Comparison of ENCODE assay signal across 8 cellular contexts in genomic region chr1:154406572-154406879, GRCh38. TPM values are rescaled to one million over a fixed set of nuclear protein-coding genes. Genes with fewer than 3 reads are reported as not detected.
DNase-seq lines count a peak whose midpoint lies in the region; ATAC-seq and TF ChIP-seq lines count a peak whose summit lies in the region.

No MANE protein-coding gene starts in this region.

- no peak for TF ChIP-seq CTCF in activated CD8-positive, alpha-beta T cell treated with anti-CD3 and anti-CD28 coated beads for 36 hours (IDR thresholded peaks at IDR 0.05)
- TF ChIP-seq CTCF in MCF 10A (IDR thresholded peaks at IDR 0.05; ENCODE audit: unreplicated experiment): no peak
- TF ChIP-seq CTCF in tibial artery (IDR thresholded peaks at IDR 0.05): no peak

- H3K4me3 ChIP-seq in tibial artery: peak overlapping the region; percentile 73 to 75

- peak overlapping the region; percentile 78 for H3K27ac Mint-ChIP-seq in activated CD8-positive, alpha-beta T cell treated with anti-CD3 and anti-CD28 coated beads for 36 hours
- H3K27ac Mint-ChIP-seq in activated CD8-positive, alpha-beta T cell treated with anti-CD3 and anti-CD28 coated beads, Interleukin-2, amount 10 ng/mL, durations not matched to agents 7 days and 5 days: no peak overlapping the region
- H3K27ac Mint-ChIP-seq in MCF 10A (ENCODE audit: low read depth, unreplicated experiment) (peak overlapping the region; percentile 96), memory B cell (peak overlapping the region; percentile 40)

- CTCF ChIA-PET in activated CD8-positive, alpha-beta T cell treated with anti-CD3 and anti-CD28 coated beads for 36 hours (lab: Charles Lee): interaction anchor here (0.8 to 3.8 kb wide), 7 partner anchors 11 to 72 kb away, joined by 5 to 20 read pairs (median 7); no protein-coding TSS in a partner anchor
- CTCF ChIA-PET in activated CD8-positive, alpha-beta T cell treated with anti-CD3 and anti-CD28 coated beads, Interleukin-2, amount 10 ng/mL, durations not matched to agents 7 days and 5 days (lab: Charles Lee): interaction anchor here (1.3 to 3.8 kb wide), 5 partner anchors 14 to 90 kb away, joined by 3 to 21 read pairs (median 9); no protein-coding TSS in a partner anchor
- CTCF ChIA-PET in MCF 10A (lab: Yijun Ruan, JAX): interaction anchor here (0.7 to 5.7 kb wide), 11 partner anchors 13 to 790 kb away, joined by 3 to 51 read pairs (median 4); no protein-coding TSS in a partner anchor

- H3K27me3 Mint-ChIP-seq in activated CD8-positive, alpha-beta T cell treated with anti-CD3 and anti-CD28 coated beads for 36 hours: no peaks in the 10 kb centered on the region
- peaks cover 30% of the 10 kb centered on the region for H3K27me3 Mint-ChIP-seq in activated CD8-positive, alpha-beta T cell treated with anti-CD3 and anti-CD28 coated beads, Interleukin-2, amount 10 ng/mL, durations not matched to agents 7 days and 5 days (ENCODE audit: low read depth)
- H3K27me3 Mint-ChIP-seq in MCF 10A (ENCODE audit: insufficient read depth, unreplicated experiment) (no peaks in the 10 kb centered on the region), memory B cell (no peaks in the 10 kb centered on the region)

- BruUV-seq in MCF 10A (replicated peaks; lab: Mats Ljungman, UMichigan): TSS peak; percentile 46

- peak overlapping the region; percentile 70 for H3K4me3 Mint-ChIP-seq in activated CD8-positive, alpha-beta T cell treated with anti-CD3 and anti-CD28 coated beads for 36 hours
- no peak overlapping the region for H3K4me3 Mint-ChIP-seq in activated CD8-positive, alpha-beta T cell treated with anti-CD3 and anti-CD28 coated beads, Interleukin-2, amount 10 ng/mL, durations not matched to agents 7 days and 5 days
- H3K4me3 Mint-ChIP-seq in MCF 10A (ENCODE audit: unreplicated experiment): peak overlapping the region; percentile 99
- peak overlapping the region; percentile 82 for H3K4me3 Mint-ChIP-seq in memory B cell

- H3K9me3 ChIP-seq in tibial artery: no peaks in the 10 kb centered on the region

- POLR2A ChIA-PET in activated CD8-positive, alpha-beta T cell treated with anti-CD3 and anti-CD28 coated beads for 36 hours (lab: Charles Lee): interaction anchor here (0.8 to 5.3 kb wide), 5 partner anchors 12 to 56 kb away, joined by 3 to 39 read pairs (median 3); no protein-coding TSS in a partner anchor
- POLR2A ChIA-PET in activated CD8-positive, alpha-beta T cell treated with anti-CD3 and anti-CD28 coated beads, Interleukin-2, amount 10 ng/mL, durations not matched to agents 7 days and 5 days (lab: Charles Lee): no interaction called here
- POLR2A ChIA-PET in MCF 10A (lab: Yijun Ruan, JAX): interaction anchor here (0.6 to 25.8 kb wide), 22 partner anchors 12 to 564 kb away, joined by 3 to 1077 read pairs (median 5); partner anchors contain the start of genes ATP8B2, HAX1 and SHC1

- intact Hi-C loops in activated CD8-positive, alpha-beta T cell treated with anti-CD3 and anti-CD28 coated beads for 36 hours (cut with micrococcal nuclease): loop anchor here (2.0 to 5.0 kb wide), 2 partner anchors 32 to 54 kb away; no protein-coding TSS in a partner anchor
- intact Hi-C loops in MCF 10A (cut with micrococcal nuclease): loop anchor here (1.0 to 5.0 kb wide), 5 partner anchors 12 to 140 kb away; partner anchors contain the start of gene ATP8B2
- intact Hi-C loops in tibial artery (cut with DNase I; ENCODE audit: low total_unique reads): loop anchor here (5.0 kb wide), 1 partner anchor 79 kb away; the partner anchor contains the start of gene ATP8B2

- no peak for ATAC-seq in activated CD8-positive, alpha-beta T cell treated with anti-CD3 and anti-CD28 coated beads for 36 hours
- ATAC-seq in activated CD8-positive, alpha-beta T cell treated with anti-CD3 and anti-CD28 coated beads, Interleukin-2, amount 10 ng/mL, durations not matched to agents 7 days and 5 days: no peak
- ATAC-seq in memory B cell (ENCODE audit: low read depth): no peak
- no peak for ATAC-seq in HG03439 (IDR thresholded peaks at IDR 0.05; ENCODE audit: unreplicated experiment)

- H3K36me3 Mint-ChIP-seq in activated CD8-positive, alpha-beta T cell treated with anti-CD3 and anti-CD28 coated beads for 36 hours (ENCODE audit: low read depth): no peaks in the 10 kb centered on the region
- H3K36me3 Mint-ChIP-seq in activated CD8-positive, alpha-beta T cell treated with anti-CD3 and anti-CD28 coated beads, Interleukin-2, amount 10 ng/mL, durations not matched to agents 7 days and 5 days (ENCODE audit: low read depth): no peaks in the 10 kb centered on the region
- peaks cover 31% of the 10 kb centered on the region for H3K36me3 Mint-ChIP-seq in MCF 10A (ENCODE audit: insufficient read depth, unreplicated experiment)
- H3K36me3 Mint-ChIP-seq in memory B cell: no peaks in the 10 kb centered on the region

- DNase-seq in activated CD8-positive, alpha-beta T cell treated with anti-CD3 and anti-CD28 coated beads for 36 hours: no peak
- no peak for DNase-seq in activated CD8-positive, alpha-beta T cell treated with anti-CD3 and anti-CD28 coated beads, Interleukin-2, amount 10 ng/mL, durations not matched to agents 7 days and 5 days
- no peak for DNase-seq in MCF 10A (ENCODE audit: unreplicated experiment)
- DNase-seq in memory B cell (ENCODE audit: low spot score in 2 of 2): no peak
- DNase-seq in tibial artery: no peak
- no peak for DNase-seq in OCI-M1 (lab: John Stamatoyannopoulos, UW)
- DNase-seq in NAMALWA (ENCODE audit: low spot score): no peak

- no peaks in the 10 kb centered on the region for H3K9me3 Mint-ChIP-seq in activated CD8-positive, alpha-beta T cell treated with anti-CD3 and anti-CD28 coated beads for 36 hours
- H3K9me3 Mint-ChIP-seq in activated CD8-positive, alpha-beta T cell treated with anti-CD3 and anti-CD28 coated beads, Interleukin-2, amount 10 ng/mL, durations not matched to agents 7 days and 5 days (ENCODE audit: insufficient read depth): no peaks in the 10 kb centered on the region
- H3K9me3 Mint-ChIP-seq in MCF 10A (ENCODE audit: unreplicated experiment): no peaks in the 10 kb centered on the region
- H3K9me3 Mint-ChIP-seq in memory B cell: no peaks in the 10 kb centered on the region

- H3K4me1 ChIP-seq in tibial artery: peaks cover 0 to 38% (median 29%) of the 10 kb centered on the region in 4 donors

- H3K36me3 ChIP-seq in tibial artery: peaks cover 0 to 13% (median 0%) of the 10 kb centered on the region in 3 donors

- no peaks in the 10 kb centered on the region for H3K27me3 ChIP-seq in tibial artery

- H3K27ac ChIP-seq in tibial artery: peak overlapping the region; percentile 95 to 98

- peaks cover 89% of the 10 kb centered on the region for H3K4me1 Mint-ChIP-seq in activated CD8-positive, alpha-beta T cell treated with anti-CD3 and anti-CD28 coated beads for 36 hours (ENCODE audit: low read depth)
- peaks cover 73% of the 10 kb centered on the region for H3K4me1 Mint-ChIP-seq in activated CD8-positive, alpha-beta T cell treated with anti-CD3 and anti-CD28 coated beads, Interleukin-2, amount 10 ng/mL, durations not matched to agents 7 days and 5 days (ENCODE audit: low read depth)
- H3K4me1 Mint-ChIP-seq in MCF 10A (ENCODE audit: insufficient read depth, unreplicated experiment) (peaks cover 49% of the 10 kb centered on the region), memory B cell (peaks cover 52% of the 10 kb centered on the region)

RNA-seq across cellular contexts. Expression of gene IL6R, which starts 1.4 kb away (rescaled TPM):
- 1 to 10 TPM; 2.2 to 2.5 TPM for total RNA-seq in activated CD8-positive, alpha-beta T cell treated with anti-CD3 and anti-CD28 coated beads for 36 hours
- under 1 TPM; 0.16 to 0.53 TPM for total RNA-seq in activated CD8-positive, alpha-beta T cell treated with anti-CD3 and anti-CD28 coated beads, Interleukin-2, amount 10 ng/mL, durations not matched to agents 7 days and 5 days
- 22.8 and 41.0 TPM in 2 replicates for total RNA-seq in MCF 10A (2022)
